Comparison of ENCODE assay signal across 11 cellular contexts in genomic region chr12:12443482-12443881, GRCh38.
DNase-seq lines count a peak whose midpoint lies in the region; ATAC-seq and TF ChIP-seq lines count a peak whose summit lies in the region.
"Had no signal": no experiment of that assay in that cellular context is flagged by ENCODE, and none has a peak within 500 bp of the region (broad histone marks: within the 10 kb centered on the region; RNA-seq: fewer than 3 reads in every experiment).

No MANE protein-coding gene starts in this region.

- H3K27me3 ChIP-seq in mesenchymal stem cell (ENCODE audit: control insufficient read depth in 1 of 2, insufficient read depth in 1 of 2, low read length in 2 of 2) (no peaks in the 10 kb centered on the region), tibial artery (no peaks in the 10 kb centered on the region)

- H4K8ac ChIP-seq in mesenchymal stem cell (ENCODE audit: low read length) = no peak overlapping the region

- no peaks in the 10 kb centered on the region for H3K27me3 Mint-ChIP-seq in activated CD8-positive, alpha-beta memory T cell treated with anti-CD3 and anti-CD28 coated beads, Interleukin-2, amount 10 ng/mL, durations not matched to agents 7 days and 5 days
- H3K27me3 Mint-ChIP-seq: type B pancreatic cell had no signal

- no peak for ATAC-seq in activated CD8-positive, alpha-beta memory T cell treated with anti-CD3 and anti-CD28 coated beads, Interleukin-2, amount 10 ng/mL, durations not matched to agents 7 days and 5 days

- no peak overlapping the region for H2BK12ac ChIP-seq in mesenchymal stem cell (ENCODE audit: low read length in 2 of 2)

- CTCF ChIA-PET in activated CD8-positive, alpha-beta memory T cell treated with anti-CD3 and anti-CD28 coated beads, Interleukin-2, amount 10 ng/mL, durations not matched to agents 7 days and 5 days (lab: Charles Lee) = interaction anchor here (1.0 to 8.4 kb wide), 3 partner anchors 10 to 32 kb away, joined by 3 to 65 read pairs (median 3); no protein-coding TSS in a partner anchor

- H3K36me3 ChIP-seq in mesenchymal stem cell (ENCODE audit: control insufficient read depth in 1 of 2, insufficient read depth in 2 of 2, low read depth in 1 of 2, low read length in 2 of 2) (no peaks in the 10 kb centered on the region), tibial artery (no peaks in the 10 kb centered on the region)

- 98% methylated on average over 5 of the region's 5 CpGs for WGBS in mesenchymal stem cell

- H3K4me3 Mint-ChIP-seq in activated CD8-positive, alpha-beta memory T cell treated with anti-CD3 and anti-CD28 coated beads, Interleukin-2, amount 10 ng/mL, durations not matched to agents 7 days and 5 days = no peak overlapping the region
- H3K4me3 Mint-ChIP-seq: type B pancreatic cell had no signal

- H3K4me1 Mint-ChIP-seq in activated CD8-positive, alpha-beta memory T cell treated with anti-CD3 and anti-CD28 coated beads, Interleukin-2, amount 10 ng/mL, durations not matched to agents 7 days and 5 days = peaks cover 79% of the 10 kb centered on the region

- H3K27ac Mint-ChIP-seq in activated CD8-positive, alpha-beta memory T cell treated with anti-CD3 and anti-CD28 coated beads, Interleukin-2, amount 10 ng/mL, durations not matched to agents 7 days and 5 days = peak overlapping the region; percentile 100

- H3K4me2 ChIP-seq in mesenchymal stem cell (ENCODE audit: low read length, poor library complexity, severe bottlenecking) = no peak overlapping the region

- H3K36me3 Mint-ChIP-seq in activated CD8-positive, alpha-beta memory T cell treated with anti-CD3 and anti-CD28 coated beads, Interleukin-2, amount 10 ng/mL, durations not matched to agents 7 days and 5 days = peaks cover 24% of the 10 kb centered on the region

- no peak for DNase-seq in activated CD8-positive, alpha-beta memory T cell treated with anti-CD3 and anti-CD28 coated beads, Interleukin-2, amount 10 ng/mL, durations not matched to agents 7 days and 5 days
- DNase-seq in activated CD8-positive, alpha-beta memory T cell treated with anti-CD3 and anti-CD28 coated beads, Interleukin-2, amount 50 U/mL, for 4 hours = no peak
- DNase-seq in choroid plexus epithelial cell (ENCODE audit: low read depth) = peak; percentile 23
- DNase-seq in mesenchymal stem cell = no peak
- DNase-seq in tibial artery = peak; percentile 61 to 83
- DNase-seq in MV-4-11 (lab: John Stamatoyannopoulos, UW) = no peak
- DNase-seq in activated effector memory CD4-positive, alpha-beta T cell treated with Interleukin-2 at 50 U/mL for 16 hours = no peak
- no peak for DNase-seq in activated CD4-positive, alpha-beta T cell treated with anti-CD3 and anti-CD28 coated beads, Interleukin-2, amount 50 U/mL, for 1 hour
- DNase-seq: Kasumi-1; stimulated activated CD4-positive, alpha-beta T cell treated with anti-CD3 and anti-CD28 coated beads, Interleukin-12 subunit alpha, Interleukin-12 subunit beta, amount 100 ng/mL, for 4 hours had no signal

- peaks cover 13% of the 10 kb centered on the region for H3K79me1 ChIP-seq in mesenchymal stem cell (replicated peaks; ENCODE audit: low read length, poor library complexity, severe bottlenecking)

- no peak overlapping the region for H2AK5ac ChIP-seq in mesenchymal stem cell (ENCODE audit: low read length, severe bottlenecking)

- no peak for TF ChIP-seq CTCF in choroid plexus epithelial cell (conservative IDR thresholded peaks at IDR 0.05; ENCODE audit: low read depth, low read length)
- no peak for TF ChIP-seq CTCF in tibial artery (IDR thresholded peaks at IDR 0.05)

- no peak overlapping the region for H2BK5ac ChIP-seq in mesenchymal stem cell (ENCODE audit: low read depth, low read length, poor library complexity, severe bottlenecking)

- peaks cover 4% of the 10 kb centered on the region for H3K4me1 ChIP-seq in mesenchymal stem cell (ENCODE audit: control insufficient read depth, insufficient read depth, low read depth, low read length)
- H3K4me1 ChIP-seq in tibial artery = peaks cover 0 to 41% (median 32%) of the 10 kb centered on the region in 4 donors

- no peak overlapping the region for H4K91ac ChIP-seq in mesenchymal stem cell (ENCODE audit: low read length)

- no peaks in the 10 kb centered on the region for H3K9me3 Mint-ChIP-seq in activated CD8-positive, alpha-beta memory T cell treated with anti-CD3 and anti-CD28 coated beads, Interleukin-2, amount 10 ng/mL, durations not matched to agents 7 days and 5 days (ENCODE audit: low read depth)
- H3K9me3 Mint-ChIP-seq: type B pancreatic cell had no signal

- H3K9me3 ChIP-seq in mesenchymal stem cell (ENCODE audit: control insufficient read depth, low read length) (no peaks in the 10 kb centered on the region), tibial artery (no peaks in the 10 kb centered on the region)

- no peak overlapping the region for H3K27ac ChIP-seq in mesenchymal stem cell (ENCODE audit: low read length, poor library complexity, severe bottlenecking)
- peak overlapping the region; percentile 51 to 70 for H3K27ac ChIP-seq in tibial artery

- no peak overlapping the region for H3K23ac ChIP-seq in mesenchymal stem cell (ENCODE audit: low read length in 2 of 2)

- no peak overlapping the region for H2AFZ ChIP-seq in mesenchymal stem cell (ENCODE audit: low read depth, low read length)

- H3K14ac ChIP-seq in mesenchymal stem cell (ENCODE audit: low read length in 2 of 2) = peak overlapping the region in 1 of 2 experiments; percentile 28

- H3K9ac ChIP-seq in mesenchymal stem cell (ENCODE audit: low read length) = peak overlapping the region; percentile 21

- no peak overlapping the region for H2BK15ac ChIP-seq in mesenchymal stem cell (ENCODE audit: low read depth, poor library complexity, severe bottlenecking)

- intact Hi-C loops in tibial artery (cut with DNase I; ENCODE audit: low total_unique reads) = no loop called here

- H3K18ac ChIP-seq in mesenchymal stem cell (ENCODE audit: low read depth in 1 of 2, low read length in 2 of 2) = no peak overlapping the region

- H3K4me3 ChIP-seq in choroid plexus epithelial cell (ENCODE audit: low read depth, low read length) = no peak overlapping the region
- H3K4me3 ChIP-seq in mesenchymal stem cell (ENCODE audit: insufficient read depth in 1 of 2, low read depth in 1 of 2, low read length in 2 of 2) = peak overlapping the region in 1 of 2 experiments; percentile 23
- no peak overlapping the region for H3K4me3 ChIP-seq in tibial artery

- H2BK120ac ChIP-seq in mesenchymal stem cell (ENCODE audit: low read depth, low read length) = no peak overlapping the region

- peak overlapping the region in 1 of 2 experiments; percentile 15 for H3K4ac ChIP-seq in mesenchymal stem cell (ENCODE audit: low read depth in 1 of 2, low read length in 2 of 2)

Comparison
In these comparisons a context has a peak if more than half of its experiments do, and no peak if none do; other contexts are left out.
1. DNase-seq: peak in choroid plexus epithelial cell (single experiment) and tibial artery (2 of 2); none in activated CD8-positive, alpha-beta memory T cell treated with anti-CD3 and anti-CD28 coated beads, Interleukin-2, amount 10 ng/mL, durations not matched to agents 7 days and 5 days (single experiment), activated CD8-positive, alpha-beta memory T cell treated with anti-CD3 and anti-CD28 coated beads, Interleukin-2, amount 50 U/mL, for 4 hours (single experiment), mesenchymal stem cell (single experiment), MV-4-11 (single experiment), activated effector memory CD4-positive, alpha-beta T cell treated with Interleukin-2 at 50 U/mL for 16 hours (single experiment) and activated CD4-positive, alpha-beta T cell treated with anti-CD3 and anti-CD28 coated beads, Interleukin-2, amount 50 U/mL, for 1 hour (single experiment).